1 cellular context compared by ENCODE assay signal in the genomic region with DNA sequence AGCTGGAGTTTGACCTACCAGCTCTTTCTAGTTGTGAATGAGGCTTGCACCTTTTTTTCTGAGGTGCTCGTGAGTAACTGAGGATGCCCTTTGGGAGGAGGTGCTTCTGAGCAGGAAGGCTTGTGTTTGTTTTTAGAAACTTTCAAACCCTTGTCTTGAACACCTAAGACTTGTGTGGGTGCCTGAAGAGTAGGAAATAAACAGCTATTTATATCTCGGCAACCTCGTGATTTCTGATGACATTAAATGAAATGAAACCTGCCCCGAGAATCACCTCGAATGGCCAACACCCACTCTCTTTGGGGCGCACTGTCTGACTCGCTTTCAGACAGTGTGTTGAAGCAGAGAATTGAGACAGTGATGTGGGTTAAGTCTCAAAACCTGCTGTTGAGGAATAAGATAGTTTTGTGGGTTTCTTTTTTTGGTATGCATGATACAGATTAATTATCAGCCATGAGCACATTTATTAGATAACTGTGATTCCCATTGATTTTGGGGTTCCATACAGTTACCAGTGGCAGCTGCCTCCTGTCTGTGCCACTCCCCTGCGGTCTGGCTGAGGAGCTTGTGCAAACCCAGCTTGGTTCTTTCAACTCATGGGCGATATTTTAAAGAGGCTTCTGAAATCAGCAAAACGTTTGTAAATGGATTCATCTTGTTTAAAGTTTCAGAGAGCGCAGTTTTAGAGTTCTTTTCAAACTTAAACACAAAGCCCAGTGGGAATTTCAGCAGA.
TF ChIP-seq lines count a peak whose summit lies in the region.

No MANE protein-coding gene starts in this region.

TF ChIP-seq in GM12878, 131 proteins besides CTCF, POLR2A, EP300 and RAD21 (continued from another document and continues in another):
- TF ChIP-seq E4F1 (IDR thresholded peaks at IDR 0.05; ENCODE audit: borderline replicate concordance, partially characterized antibody) (no peak), GABPA (IDR thresholded peaks at IDR 0.05; ENCODE audit: low read depth) (no peak), SMC3 (IDR thresholded peaks at IDR 0.05; ENCODE audit: borderline replicate concordance, low read length) (no peak), HDGF (IDR thresholded peaks at IDR 0.05) (0 out of 2 replicates have a peak, but pooled peaks have one; percentile 25), HCFC1 (IDR thresholded peaks at IDR 0.05; ENCODE audit: low read length) (no peak), SREBF2 (IDR thresholded peaks at IDR 0.05; ENCODE audit: low read length) (no peak), SIN3A (IDR thresholded peaks at IDR 0.05; ENCODE audit: low read depth, low read length) (no peak), RELA (IDR thresholded peaks at IDR 0.05; ENCODE audit: borderline replicate concordance, partially characterized antibody) (no peak), MTA2 (IDR thresholded peaks at IDR 0.05; ENCODE audit: low read depth) (peak; percentile 58), SREBF1 (IDR thresholded peaks at IDR 0.05; ENCODE audit: low read length) (no peak), MEF2B (IDR thresholded peaks at IDR 0.05; ENCODE audit: partially characterized antibody, poor library complexity, severe bottlenecking) (peak; percentile 88), POU2F2 (IDR thresholded peaks at IDR 0.05; ENCODE audit: borderline replicate concordance, low read depth, low read length) (peak; percentile 66; the same call in 1 of the 3 replicates), RAD51 (IDR thresholded peaks at IDR 0.05) (peak; percentile 61), GATAD2B (conservative IDR thresholded peaks at IDR 0.05; ENCODE audit: low read depth) (no peak), ZNF622 (IDR thresholded peaks at IDR 0.05) (no peak), SPI1 (IDR thresholded peaks at IDR 0.05; ENCODE audit: borderline replicate concordance, insufficient read depth, low read depth, low read length) (no peak), ZNF24 (IDR thresholded peaks at IDR 0.05) (no peak), PML (IDR thresholded peaks at IDR 0.05; ENCODE audit: low read length) (no peak; the same call in 1 of the 2 replicates), BACH1 (IDR thresholded peaks at IDR 0.05; ENCODE audit: borderline replicate concordance) (peak; percentile 79), FOXM1 (IDR thresholded peaks at IDR 0.05; ENCODE audit: low read depth, low read length) (peak; percentile 66), ZBTB11 (CRISPR knock-in tag; IDR thresholded peaks at IDR 0.05) (0 out of 2 replicates have a peak, but pooled peaks have one; percentile 1), PAX8 (IDR thresholded peaks at IDR 0.05) (no peak), WRNIP1 (IDR thresholded peaks at IDR 0.05; ENCODE audit: borderline replicate concordance, low read depth, low read length) (peak; percentile 80; the same call in 1 of the 2 replicates), CREM (IDR thresholded peaks at IDR 0.05; ENCODE audit: low read depth) (peak; percentile 66; the same call in 1 of the 2 replicates), BCLAF1 (IDR thresholded peaks at IDR 0.05) (no peak), SMAD5 (IDR thresholded peaks at IDR 0.05; ENCODE audit: low read depth) (peak; percentile 90), EZH2 (IDR thresholded peaks at IDR 0.05; ENCODE audit: borderline replicate concordance, control insufficient read depth, low read depth, low read length) (no peak), TBL1XR1 (IDR thresholded peaks at IDR 0.05; ENCODE audit: low read depth, low read length) (peak; percentile 93), TARDBP (IDR thresholded peaks at IDR 0.05; ENCODE audit: borderline replicate concordance) (no peak), ZSCAN29 (IDR thresholded peaks at IDR 0.05) (no peak), BHLHE40 (IDR thresholded peaks at IDR 0.05; ENCODE audit: borderline replicate concordance in 1 of 2, low read depth in 2 of 2, low read length in 1 of 2) (peak; percentile 76 to 84; a peak in 2 of 4 replicates), ATF7 (IDR thresholded peaks at IDR 0.05; ENCODE audit: low read depth) (peak; percentile 81), ESRRA (IDR thresholded peaks at IDR 0.05; ENCODE audit: low read length) (no peak), SRF (IDR thresholded peaks at IDR 0.05; ENCODE audit: low read depth in 2 of 2, low read length in 2 of 2) (no peak), JUNB (IDR thresholded peaks at IDR 0.05) (no peak), DPF2 (IDR thresholded peaks at IDR 0.05) (no peak), ELK1 (IDR thresholded peaks at IDR 0.05; ENCODE audit: low read depth, low read length) (no peak), JUND (IDR thresholded peaks at IDR 0.05; ENCODE audit: low read depth, low read length) (0 out of 2 replicates have a peak, but pooled peaks have one; percentile 14), EGR1 (IDR thresholded peaks at IDR 0.05; ENCODE audit: borderline replicate concordance in 1 of 2, low read depth in 2 of 2, low read length in 2 of 2) (0 out of 3 replicates have a peak, but pooled peaks of 1 of the 2 experiments have one; percentile 37), CHD2 (IDR thresholded peaks at IDR 0.05; ENCODE audit: borderline replicate concordance, low read depth, low read length) (peak; percentile 68; the same call in 1 of the 2 replicates), YY1 (IDR thresholded peaks at IDR 0.05; ENCODE audit: low read depth, low read length) (no peak), ZBED1 (IDR thresholded peaks at IDR 0.05; ENCODE audit: borderline replicate concordance) (peak; percentile 71; the same call in 1 of the 2 replicates), NBN (IDR thresholded peaks at IDR 0.05) (peak; percentile 56; the same call in 1 of the 2 replicates), SUZ12 (IDR thresholded peaks at IDR 0.05; ENCODE audit: unreplicated experiment) (no peak)
- TF ChIP-seq, protein P1, sequence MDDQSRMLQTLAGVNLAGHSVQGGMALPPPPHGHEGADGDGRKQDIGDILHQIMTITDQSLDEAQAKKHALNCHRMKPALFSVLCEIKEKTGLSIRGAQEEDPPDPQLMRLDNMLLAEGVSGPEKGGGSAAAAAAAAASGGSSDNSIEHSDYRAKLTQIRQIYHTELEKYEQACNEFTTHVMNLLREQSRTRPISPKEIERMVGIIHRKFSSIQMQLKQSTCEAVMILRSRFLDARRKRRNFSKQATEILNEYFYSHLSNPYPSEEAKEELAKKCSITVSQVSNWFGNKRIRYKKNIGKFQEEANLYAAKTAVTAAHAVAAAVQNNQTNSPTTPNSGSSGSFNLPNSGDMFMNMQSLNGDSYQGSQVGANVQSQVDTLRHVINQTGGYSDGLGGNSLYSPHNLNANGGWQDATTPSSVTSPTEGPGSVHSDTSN (IDR thresholded peaks at IDR 0.05; ENCODE audit: insufficient replicate concordance, low read depth, low read length), result no peak
- TF ChIP-seq, protein P2, sequence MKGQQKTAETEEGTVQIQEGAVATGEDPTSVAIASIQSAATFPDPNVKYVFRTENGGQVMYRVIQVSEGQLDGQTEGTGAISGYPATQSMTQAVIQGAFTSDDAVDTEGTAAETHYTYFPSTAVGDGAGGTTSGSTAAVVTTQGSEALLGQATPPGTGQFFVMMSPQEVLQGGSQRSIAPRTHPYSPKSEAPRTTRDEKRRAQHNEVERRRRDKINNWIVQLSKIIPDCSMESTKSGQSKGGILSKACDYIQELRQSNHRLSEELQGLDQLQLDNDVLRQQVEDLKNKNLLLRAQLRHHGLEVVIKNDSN (IDR thresholded peaks at IDR 0.05; ENCODE audit: borderline replicate concordance, extremely low read length, insufficient read depth, low read depth, low read length), result no peak
- TF ChIP-seq, protein P3, sequence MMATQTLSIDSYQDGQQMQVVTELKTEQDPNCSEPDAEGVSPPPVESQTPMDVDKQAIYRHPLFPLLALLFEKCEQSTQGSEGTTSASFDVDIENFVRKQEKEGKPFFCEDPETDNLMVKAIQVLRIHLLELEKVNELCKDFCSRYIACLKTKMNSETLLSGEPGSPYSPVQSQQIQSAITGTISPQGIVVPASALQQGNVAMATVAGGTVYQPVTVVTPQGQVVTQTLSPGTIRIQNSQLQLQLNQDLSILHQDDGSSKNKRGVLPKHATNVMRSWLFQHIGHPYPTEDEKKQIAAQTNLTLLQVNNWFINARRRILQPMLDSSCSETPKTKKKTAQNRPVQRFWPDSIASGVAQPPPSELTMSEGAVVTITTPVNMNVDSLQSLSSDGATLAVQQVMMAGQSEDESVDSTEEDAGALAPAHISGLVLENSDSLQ (IDR thresholded peaks at IDR 0.05), result no peak
